In genomic region chr15:64460206-64460736, GRCh38 we compare ENCODE assay signal across 1 cellular context.
TF ChIP-seq lines count a peak whose summit lies in the region.

Gene ZNF609, plus strand, starts transcription at chr15:64460578. Its CDS starts 38,842 bp downstream, at chr15:64499420.

TF ChIP-seq in HepG2, 621 proteins besides CTCF, POLR2A, EP300 and RAD21 (continued from another document and continues in another):
- TF ChIP-seq GABPB1 (CRISPR knock-in tag; IDR thresholded peaks at IDR 0.05) (peak; percentile 80), JDP2 (CRISPR knock-in tag; IDR thresholded peaks at IDR 0.05; ENCODE audit: borderline replicate concordance) (no peak), ZFP36L1 (CRISPR knock-in tag; IDR thresholded peaks at IDR 0.05) (no peak), FOXK1 (CRISPR knock-in tag; IDR thresholded peaks at IDR 0.05; ENCODE audit: borderline replicate concordance, low read depth) (peak; percentile 65; the same call in 1 of the 2 replicates), HMGXB3 (CRISPR knock-in tag; IDR thresholded peaks at IDR 0.05; ENCODE audit: borderline replicate concordance) (no peak), HDAC1 (CRISPR knock-in tag; IDR thresholded peaks at IDR 0.05) (peak; percentile 60), CEBPB (IDR thresholded peaks at IDR 0.05; ENCODE audit: borderline replicate concordance, low read depth, low read length) (no peak), E2F2 (CRISPR knock-in tag; IDR thresholded peaks at IDR 0.05; ENCODE audit: borderline replicate concordance) (no peak), NKX3-1 (CRISPR knock-in tag; IDR thresholded peaks at IDR 0.05) (no peak), ZNF335 (CRISPR knock-in tag; IDR thresholded peaks at IDR 0.05) (no peak), ZNF343 (CRISPR knock-in tag; IDR thresholded peaks at IDR 0.05) (no peak), TMF1 (CRISPR knock-in tag; IDR thresholded peaks at IDR 0.05; ENCODE audit: low read depth) (no peak), MATR3 (CRISPR knock-in tag; IDR thresholded peaks at IDR 0.05) (no peak), PAXIP1 (CRISPR knock-in tag; conservative IDR thresholded peaks at IDR 0.05) (0 out of 2 replicates have a peak, but pooled peaks have one; percentile 29), ARNT (IDR thresholded peaks at IDR 0.05) (no peak), KLF9 (CRISPR knock-in tag; IDR thresholded peaks at IDR 0.05; ENCODE audit: low read depth) (no peak), DMTF1 (CRISPR knock-in tag; IDR thresholded peaks at IDR 0.05) (no peak), HMG20B (CRISPR knock-in tag; conservative IDR thresholded peaks at IDR 0.05) (no peak), MAZ (IDR thresholded peaks at IDR 0.05; ENCODE audit: borderline replicate concordance, low read depth, low read length) (peak; percentile 65; the same call in 1 of the 2 replicates), MAZ (CRISPR knock-in tag; IDR thresholded peaks at IDR 0.05; ENCODE audit: low read depth) (peak; percentile 85), AHDC1 (CRISPR knock-in tag; IDR thresholded peaks at IDR 0.05; ENCODE audit: borderline replicate concordance) (no peak), NAIF1 (CRISPR knock-in tag; IDR thresholded peaks at IDR 0.05; ENCODE audit: borderline replicate concordance) (no peak), STAG1 (CRISPR knock-in tag; IDR thresholded peaks at IDR 0.05) (peak; percentile 41), ZNF607 (CRISPR knock-in tag; IDR thresholded peaks at IDR 0.05; ENCODE audit: borderline replicate concordance) (0 out of 2 replicates have a peak, but pooled peaks have one; percentile 60), ZNF563 (CRISPR knock-in tag; IDR thresholded peaks at IDR 0.05) (peak; percentile 57; the same call in 1 of the 2 replicates), ZNF496 (CRISPR knock-in tag; IDR thresholded peaks at IDR 0.05; ENCODE audit: insufficient replicate concordance) (no peak), ZNF704 (CRISPR knock-in tag; IDR thresholded peaks at IDR 0.05; ENCODE audit: borderline replicate concordance) (no peak), CHD2 (IDR thresholded peaks at IDR 0.05; ENCODE audit: low read depth, low read length) (no peak), DMAP1 (CRISPR knock-in tag; IDR thresholded peaks at IDR 0.05) (peak; percentile 68; the same call in 1 of the 2 replicates), NCOA5 (CRISPR knock-in tag; IDR thresholded peaks at IDR 0.05) (no peak), PRMT3 (CRISPR knock-in tag; IDR thresholded peaks at IDR 0.05; ENCODE audit: borderline replicate concordance, low read depth) (no peak), ARID5B (CRISPR knock-in tag; IDR thresholded peaks at IDR 0.05) (peak; percentile 66), RELA (CRISPR knock-in tag; IDR thresholded peaks at IDR 0.05) (no peak), XRCC5 (optimal IDR thresholded peaks at IDR 0.05; ENCODE audit: low read length) (peak; percentile 100), RFX5 (IDR thresholded peaks at IDR 0.05; ENCODE audit: low read depth, low read length) (peak; percentile 39; the same call in 1 of the 2 replicates), EHMT2 (IDR thresholded peaks at IDR 0.05; ENCODE audit: borderline replicate concordance, low read depth, low read length) (no peak), RFXAP (CRISPR knock-in tag; IDR thresholded peaks at IDR 0.05; ENCODE audit: borderline replicate concordance) (0 out of 2 replicates have a peak, but pooled peaks have one; percentile 61)
